Comparison of ENCODE assay signal across 34 cellular contexts in genomic region chrX:28576117-28576516, GRCh38. TPM values are rescaled to one million over a fixed set of nuclear protein-coding genes. Genes with fewer than 3 reads are reported as not detected.
"Had no signal": no experiment of that assay in that cellular context is flagged by ENCODE, and none has a peak within 500 bp of the region (broad histone marks: within the 10 kb centered on the region; RNA-seq: fewer than 3 reads in every experiment).

No MANE protein-coding gene starts in this region.

- H3K9me3 ChIP-seq: adrenal gland, body of pancreas, esophagus muscularis mucosa, gastrocnemius medialis, heart left ventricle had no signal

- H3K27ac Mint-ChIP-seq: activated B cell treated with CpG ODN at 0.5 μM for 24 hours; activated CD8-positive, alpha-beta T cell treated with anti-CD3 and anti-CD28 coated beads for 36 hours; activated naive CD4-positive, alpha-beta T cell treated with anti-CD3 and anti-CD28 coated beads for 36 hours; activated naive CD4-positive, alpha-beta T cell treated with anti-CD3 and anti-CD28 coated beads, Interleukin-2, amount 50 U/mL, for 24 hours; activated naive CD8-positive, alpha-beta T cell treated with anti-CD3 and anti-CD28 coated beads for 36 hours; activated naive CD8-positive, alpha-beta T cell treated with anti-CD3 and anti-CD28 coated beads, Interleukin-2, amount 50 U/mL, for 24 hours; activated T-helper 17 cell treated with anti-CD3 and anti-CD28 coated beads, Interleukin-2, amount 50 U/mL, for 72 hours; effector memory CD8-positive, alpha-beta T cell; T-helper 2 cell treated with Interferon-gamma antibody and Interleukin-4, amounts not matched to agents 5 μg/mL and 100 μg/mL, for 36 hours had no signal

- H3K4me3 ChIP-seq: adrenal gland, body of pancreas, esophagus muscularis mucosa, gastrocnemius medialis, heart left ventricle had no signal

- H3K4me3 Mint-ChIP-seq: activated B cell treated with CpG ODN at 0.5 μM for 24 hours; activated CD8-positive, alpha-beta T cell treated with anti-CD3 and anti-CD28 coated beads for 36 hours; activated naive CD4-positive, alpha-beta T cell treated with anti-CD3 and anti-CD28 coated beads for 36 hours; activated naive CD4-positive, alpha-beta T cell treated with anti-CD3 and anti-CD28 coated beads, Interleukin-2, amount 50 U/mL, for 24 hours; activated naive CD8-positive, alpha-beta T cell treated with anti-CD3 and anti-CD28 coated beads for 36 hours; activated naive CD8-positive, alpha-beta T cell treated with anti-CD3 and anti-CD28 coated beads, Interleukin-2, amount 50 U/mL, for 24 hours; activated T-cell treated with anti-CD3 and anti-CD28 coated beads, Interleukin-2, amount 50 U/mL, for 4 hours; activated T-helper 17 cell treated with anti-CD3 and anti-CD28 coated beads, Interleukin-2, amount 50 U/mL, for 72 hours; effector memory CD8-positive, alpha-beta T cell; T-helper 2 cell treated with Interferon-gamma antibody and Interleukin-4, amounts not matched to agents 5 μg/mL and 100 μg/mL, for 36 hours had no signal

- H3K27ac ChIP-seq: adrenal gland, body of pancreas, esophagus muscularis mucosa, foreskin keratinocyte, gastrocnemius medialis, heart left ventricle, WERI-Rb-1 had no signal

- DNase-seq: activated B cell treated with CpG ODN at 0.5 μM for 24 hours; activated CD4-positive, alpha-beta T cell treated with anti-CD3 and anti-CD28 coated beads for 48 hours; activated CD4-positive, alpha-beta T cell treated with anti-CD3 and anti-CD28 coated beads, Interleukin-2, amount 50 U/mL, for 1 hour; activated CD4-positive, alpha-beta T cell treated with anti-CD3 and anti-CD28 coated beads, Interleukin-2, amount 50 U/mL, for 48 hours; activated CD8-positive, alpha-beta memory T cell treated with anti-CD3 and anti-CD28 coated beads for 24 hours; activated CD8-positive, alpha-beta T cell treated with anti-CD3 and anti-CD28 coated beads for 36 hours; activated effector memory CD4-positive, alpha-beta T cell treated with Interleukin-2 at 50 U/mL for 16 hours; activated gamma-delta T cell treated with Interleukin-2 at 50 U/mL for 16 hours; activated naive CD4-positive, alpha-beta T cell treated with anti-CD3 and anti-CD28 coated beads for 36 hours; activated naive CD8-positive, alpha-beta T cell treated with anti-CD3 and anti-CD28 coated beads for 36 hours; activated naive CD8-positive, alpha-beta T cell treated with anti-CD3 and anti-CD28 coated beads, Interleukin-2, amount 50 U/mL, for 24 hours; activated T-cell treated with anti-CD3 and anti-CD28 coated beads, Interleukin-2, amount 50 U/mL, for 4 hours; adrenal gland; amygdala; aorta; body of pancreas; caudate nucleus; cortex of kidney; dermis blood vessel endothelial cell; effector CD4-positive, alpha-beta T cell; effector memory CD8-positive, alpha-beta T cell; erythroblast; foreskin keratinocyte; gastrocnemius medialis; glutamatergic neuron; heart left ventricle; T1000; WERI-Rb-1 had no signal

- H3K4me1 Mint-ChIP-seq: activated B cell treated with CpG ODN at 0.5 μM for 24 hours; activated naive CD4-positive, alpha-beta T cell treated with anti-CD3 and anti-CD28 coated beads, Interleukin-2, amount 50 U/mL, for 24 hours; activated naive CD8-positive, alpha-beta T cell treated with anti-CD3 and anti-CD28 coated beads for 36 hours; activated naive CD8-positive, alpha-beta T cell treated with anti-CD3 and anti-CD28 coated beads, Interleukin-2, amount 50 U/mL, for 24 hours; activated T-helper 17 cell treated with anti-CD3 and anti-CD28 coated beads, Interleukin-2, amount 50 U/mL, for 72 hours had no signal

- H3K36me3 ChIP-seq: adrenal gland, esophagus muscularis mucosa, gastrocnemius medialis, heart left ventricle, WERI-Rb-1 had no signal

- H3K36me3 Mint-ChIP-seq: activated naive CD4-positive, alpha-beta T cell treated with anti-CD3 and anti-CD28 coated beads, Interleukin-2, amount 50 U/mL, for 24 hours; activated naive CD8-positive, alpha-beta T cell treated with anti-CD3 and anti-CD28 coated beads for 36 hours had no signal

- ATAC-seq: activated CD4-positive, CD25-positive, alpha-beta regulatory T cell treated with anti-CD3 and anti-CD28 coated beads, Interleukin-2, amount 50 U/mL, for 24 hours; activated CD8-positive, alpha-beta T cell treated with anti-CD3 and anti-CD28 coated beads for 36 hours; activated naive CD8-positive, alpha-beta T cell treated with anti-CD3 and anti-CD28 coated beads, Interleukin-2, amount 50 U/mL, for 24 hours; activated T-cell treated with anti-CD3 and anti-CD28 coated beads, Interleukin-2, amount 50 U/mL, for 4 hours; activated T-helper 17 cell treated with anti-CD3 and anti-CD28 coated beads, Interleukin-2, amount 50 U/mL, for 72 hours; body of pancreas; effector memory CD8-positive, alpha-beta T cell; foreskin keratinocyte; gastrocnemius medialis; heart left ventricle had no signal

- H3K27me3 Mint-ChIP-seq: activated B cell treated with CpG ODN at 0.5 μM for 24 hours; activated CD8-positive, alpha-beta T cell treated with anti-CD3 and anti-CD28 coated beads for 36 hours; activated naive CD4-positive, alpha-beta T cell treated with anti-CD3 and anti-CD28 coated beads, Interleukin-2, amount 50 U/mL, for 24 hours; activated naive CD8-positive, alpha-beta T cell treated with anti-CD3 and anti-CD28 coated beads for 36 hours; activated naive CD8-positive, alpha-beta T cell treated with anti-CD3 and anti-CD28 coated beads, Interleukin-2, amount 50 U/mL, for 24 hours; activated T-helper 17 cell treated with anti-CD3 and anti-CD28 coated beads, Interleukin-2, amount 50 U/mL, for 72 hours; effector memory CD8-positive, alpha-beta T cell had no signal

- H3K4me1 ChIP-seq: adrenal gland, body of pancreas, esophagus muscularis mucosa, foreskin keratinocyte, gastrocnemius medialis, heart left ventricle had no signal

- H3K27me3 ChIP-seq: adrenal gland, body of pancreas, esophagus muscularis mucosa, foreskin keratinocyte, gastrocnemius medialis, heart left ventricle had no signal

- H3K9me3 Mint-ChIP-seq: activated B cell treated with CpG ODN at 0.5 μM for 24 hours; activated CD8-positive, alpha-beta T cell treated with anti-CD3 and anti-CD28 coated beads for 36 hours; activated naive CD8-positive, alpha-beta T cell treated with anti-CD3 and anti-CD28 coated beads, Interleukin-2, amount 50 U/mL, for 24 hours; activated T-cell treated with anti-CD3 and anti-CD28 coated beads, Interleukin-2, amount 50 U/mL, for 4 hours; activated T-helper 17 cell treated with anti-CD3 and anti-CD28 coated beads, Interleukin-2, amount 50 U/mL, for 72 hours had no signal

RNA-seq across cellular contexts. Expression of gene IL1RAPL1, which starts 11.1 kb away (rescaled TPM):
- total RNA-seq: activated B cell treated with CpG ODN at 0.5 μM for 24 hours; activated CD8-positive, alpha-beta T cell treated with anti-CD3 and anti-CD28 coated beads for 36 hours; activated naive CD4-positive, alpha-beta T cell treated with anti-CD3 and anti-CD28 coated beads for 36 hours; activated naive CD8-positive, alpha-beta T cell treated with anti-CD3 and anti-CD28 coated beads for 36 hours; activated T-cell treated with anti-CD3 and anti-CD28 coated beads, Interleukin-2, amount 50 U/mL, for 4 hours; activated T-helper 17 cell treated with anti-CD3 and anti-CD28 coated beads, Interleukin-2, amount 50 U/mL, for 72 hours; adrenal gland; chondrocyte; dermis blood vessel endothelial cell had no signal
- polyA plus RNA-seq: adrenal gland, aorta had no signal
